In the genomic region with DNA sequence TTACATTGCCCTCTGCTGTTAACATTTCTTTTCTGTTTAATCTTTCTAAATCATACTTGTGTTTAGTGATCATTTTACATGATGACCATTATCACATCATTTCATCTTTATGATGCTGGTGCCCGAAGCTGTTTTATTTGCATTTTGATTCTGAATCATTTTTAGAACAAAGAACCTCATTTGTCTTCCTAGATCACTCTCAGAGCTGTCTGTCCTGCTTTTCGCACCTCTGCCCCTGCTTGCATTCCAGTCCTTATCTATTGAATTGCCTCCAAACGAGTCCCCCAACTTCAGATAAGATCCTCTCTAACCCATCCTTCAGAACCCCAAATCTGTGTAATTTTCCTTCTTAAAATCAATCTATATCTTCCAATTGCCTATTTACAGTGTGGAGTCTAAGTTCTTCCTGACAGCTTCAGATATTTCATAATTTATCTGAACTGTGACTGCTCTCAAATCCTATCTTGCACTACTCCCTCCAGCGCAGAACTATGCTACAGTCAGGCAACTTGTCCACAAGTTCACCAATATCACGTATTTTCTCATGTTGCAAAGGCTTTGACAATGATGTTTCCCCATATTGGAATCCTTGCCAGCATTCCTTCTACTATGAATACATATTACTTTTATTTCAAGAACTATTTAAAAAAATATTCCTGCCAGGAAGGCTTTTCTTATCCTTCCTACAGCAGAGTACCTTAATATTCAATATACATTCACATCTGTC, we compare ENCODE assay signal across 1 cellular context.
TF ChIP-seq lines count a peak whose summit lies in the region.

No MANE protein-coding gene starts in this region.

TF ChIP-seq in IMR-90, 13 proteins besides CTCF, POLR2A, EP300 and RAD21:
- TF ChIP-seq MAFK (IDR thresholded peaks at IDR 0.05; ENCODE audit: low read depth, low read length) (no peak), MXI1 (IDR thresholded peaks at IDR 0.05; ENCODE audit: borderline replicate concordance, low read depth, low read length) (no peak), CEBPB (IDR thresholded peaks at IDR 0.05; ENCODE audit: low read depth, low read length) (no peak), SMC3 (IDR thresholded peaks at IDR 0.05; ENCODE audit: low read depth, low read length) (no peak), MAZ (IDR thresholded peaks at IDR 0.05; ENCODE audit: borderline replicate concordance, low read depth, low read length) (no peak), FOS (IDR thresholded peaks at IDR 0.05; ENCODE audit: low read depth, low read length) (no peak), NFE2L2 (IDR thresholded peaks at IDR 0.05; ENCODE audit: low read depth, low read length) (no peak), RFX5 (IDR thresholded peaks at IDR 0.05; ENCODE audit: low read depth, low read length) (no peak), RCOR1 (IDR thresholded peaks at IDR 0.05; ENCODE audit: insufficient replicate concordance, low read length) (no peak), BHLHE40 (IDR thresholded peaks at IDR 0.05; ENCODE audit: low read depth, low read length) (no peak)
- TF ChIP-seq, protein P1, sequence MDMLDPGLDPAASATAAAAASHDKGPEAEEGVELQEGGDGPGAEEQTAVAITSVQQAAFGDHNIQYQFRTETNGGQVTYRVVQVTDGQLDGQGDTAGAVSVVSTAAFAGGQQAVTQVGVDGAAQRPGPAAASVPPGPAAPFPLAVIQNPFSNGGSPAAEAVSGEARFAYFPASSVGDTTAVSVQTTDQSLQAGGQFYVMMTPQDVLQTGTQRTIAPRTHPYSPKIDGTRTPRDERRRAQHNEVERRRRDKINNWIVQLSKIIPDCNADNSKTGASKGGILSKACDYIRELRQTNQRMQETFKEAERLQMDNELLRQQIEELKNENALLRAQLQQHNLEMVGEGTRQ (IDR thresholded peaks at IDR 0.05; ENCODE audit: low read depth, low read length): no peak
